Comparison of ENCODE assay signal across 1 cellular context in genomic region chr14:75176142-75176820, GRCh38.
TF ChIP-seq lines count a peak whose summit lies in the region.

Gene TMED10 (minus strand): TSS chr14:75176612. CDS start chr14:75176579, 33 bp downstream.

TF ChIP-seq in HepG2, 621 proteins besides CTCF, POLR2A, EP300 and RAD21 (continued from another document and continues in another):
- TF ChIP-seq PHF5A (CRISPR knock-in tag; IDR thresholded peaks at IDR 0.05; ENCODE audit: low read depth, unreplicated experiment) (peak; percentile 66), NR2F2 (IDR thresholded peaks at IDR 0.05; ENCODE audit: borderline replicate concordance, low read depth) (peak; percentile 77), NFKBIZ (CRISPR knock-in tag; IDR thresholded peaks at IDR 0.05) (peak; percentile 81; the same call in 1 of the 2 replicates), TBX3 (IDR thresholded peaks at IDR 0.05; ENCODE audit: borderline replicate concordance) (no peak), PPARG (CRISPR knock-in tag; conservative IDR thresholded peaks at IDR 0.05) (0 out of 2 replicates have a peak, but pooled peaks have one; percentile 19), MYC (CRISPR knock-in tag; IDR thresholded peaks at IDR 0.05; ENCODE audit: borderline replicate concordance) (peak; percentile 90), ZNF570 (CRISPR knock-in tag; IDR thresholded peaks at IDR 0.05; ENCODE audit: borderline replicate concordance) (no peak; the same call in 1 of the 2 replicates), BRCA1 (CRISPR knock-in tag; IDR thresholded peaks at IDR 0.05) (peak; percentile 93), ZNF883 (CRISPR knock-in tag; IDR thresholded peaks at IDR 0.05; ENCODE audit: not compliant biosample characterization) (peak; percentile 67), ZNF547 (CRISPR knock-in tag; IDR thresholded peaks at IDR 0.05) (peak; percentile 76; the same call in 1 of the 2 replicates), PHF21A (CRISPR knock-in tag; IDR thresholded peaks at IDR 0.05) (peak; percentile 90), NPAS2 (CRISPR knock-in tag; IDR thresholded peaks at IDR 0.05; ENCODE audit: borderline replicate concordance) (no peak), BCL6 (CRISPR knock-in tag; IDR thresholded peaks at IDR 0.05) (peak; percentile 25; the same call in 1 of the 2 replicates), PRDM10 (CRISPR knock-in tag; IDR thresholded peaks at IDR 0.05; ENCODE audit: low read depth) (peak; percentile 23; the same call in 1 of the 2 replicates), CBX5 (CRISPR knock-in tag; IDR thresholded peaks at IDR 0.05; ENCODE audit: borderline replicate concordance) (peak; percentile 51; the same call in 1 of the 2 replicates), SP5 (CRISPR knock-in tag; IDR thresholded peaks at IDR 0.05; ENCODE audit: borderline replicate concordance, low read depth) (peak; percentile 63; the same call in 1 of the 2 replicates), ZNF501 (CRISPR knock-in tag; IDR thresholded peaks at IDR 0.05) (peak; percentile 93), MAF1 (CRISPR knock-in tag; IDR thresholded peaks at IDR 0.05; ENCODE audit: borderline replicate concordance) (peak; percentile 90), SRSF4 (IDR thresholded peaks at IDR 0.05; ENCODE audit: low read depth, low read length, poor library complexity, severe bottlenecking) (no peak), TP53 (CRISPR knock-in tag; conservative IDR thresholded peaks at IDR 0.05) (0 out of 2 replicates have a peak, but pooled peaks have one; percentile 78), PBX3 (CRISPR knock-in tag; IDR thresholded peaks at IDR 0.05; ENCODE audit: borderline replicate concordance) (no peak), ZNF343 (CRISPR knock-in tag; IDR thresholded peaks at IDR 0.05) (no peak)
- TF ChIP-seq, protein P1, sequence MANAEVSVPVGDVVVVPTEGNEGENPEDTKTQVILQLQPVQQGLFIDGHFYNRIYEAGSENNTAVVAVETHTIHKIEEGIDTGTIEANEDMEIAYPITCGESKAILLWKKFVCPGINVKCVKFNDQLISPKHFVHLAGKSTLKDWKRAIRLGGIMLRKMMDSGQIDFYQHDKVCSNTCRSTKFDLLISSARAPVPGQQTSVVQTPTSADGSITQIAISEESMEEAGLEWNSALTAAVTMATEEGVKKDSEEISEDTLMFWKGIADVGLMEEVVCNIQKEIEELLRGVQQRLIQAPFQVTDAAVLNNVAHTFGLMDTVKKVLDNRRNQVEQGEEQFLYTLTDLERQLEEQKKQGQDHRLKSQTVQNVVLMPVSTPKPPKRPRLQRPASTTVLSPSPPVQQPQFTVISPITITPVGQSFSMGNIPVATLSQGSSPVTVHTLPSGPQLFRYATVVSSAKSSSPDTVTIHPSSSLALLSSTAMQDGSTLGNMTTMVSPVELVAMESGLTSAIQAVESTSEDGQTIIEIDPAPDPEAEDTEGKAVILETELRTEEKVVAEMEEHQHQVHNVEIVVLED (CRISPR knock-in tag; IDR thresholded peaks at IDR 0.05; ENCODE audit: borderline replicate concordance) = peak; percentile 77; the same call in 1 of the 2 replicates
- TF ChIP-seq, protein P2, sequence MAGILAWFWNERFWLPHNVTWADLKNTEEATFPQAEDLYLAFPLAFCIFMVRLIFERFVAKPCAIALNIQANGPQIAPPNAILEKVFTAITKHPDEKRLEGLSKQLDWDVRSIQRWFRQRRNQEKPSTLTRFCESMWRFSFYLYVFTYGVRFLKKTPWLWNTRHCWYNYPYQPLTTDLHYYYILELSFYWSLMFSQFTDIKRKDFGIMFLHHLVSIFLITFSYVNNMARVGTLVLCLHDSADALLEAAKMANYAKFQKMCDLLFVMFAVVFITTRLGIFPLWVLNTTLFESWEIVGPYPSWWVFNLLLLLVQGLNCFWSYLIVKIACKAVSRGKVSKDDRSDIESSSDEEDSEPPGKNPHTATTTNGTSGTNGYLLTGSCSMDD (CRISPR knock-in tag; IDR thresholded peaks at IDR 0.05) = no peak
- TF ChIP-seq, protein P3, sequence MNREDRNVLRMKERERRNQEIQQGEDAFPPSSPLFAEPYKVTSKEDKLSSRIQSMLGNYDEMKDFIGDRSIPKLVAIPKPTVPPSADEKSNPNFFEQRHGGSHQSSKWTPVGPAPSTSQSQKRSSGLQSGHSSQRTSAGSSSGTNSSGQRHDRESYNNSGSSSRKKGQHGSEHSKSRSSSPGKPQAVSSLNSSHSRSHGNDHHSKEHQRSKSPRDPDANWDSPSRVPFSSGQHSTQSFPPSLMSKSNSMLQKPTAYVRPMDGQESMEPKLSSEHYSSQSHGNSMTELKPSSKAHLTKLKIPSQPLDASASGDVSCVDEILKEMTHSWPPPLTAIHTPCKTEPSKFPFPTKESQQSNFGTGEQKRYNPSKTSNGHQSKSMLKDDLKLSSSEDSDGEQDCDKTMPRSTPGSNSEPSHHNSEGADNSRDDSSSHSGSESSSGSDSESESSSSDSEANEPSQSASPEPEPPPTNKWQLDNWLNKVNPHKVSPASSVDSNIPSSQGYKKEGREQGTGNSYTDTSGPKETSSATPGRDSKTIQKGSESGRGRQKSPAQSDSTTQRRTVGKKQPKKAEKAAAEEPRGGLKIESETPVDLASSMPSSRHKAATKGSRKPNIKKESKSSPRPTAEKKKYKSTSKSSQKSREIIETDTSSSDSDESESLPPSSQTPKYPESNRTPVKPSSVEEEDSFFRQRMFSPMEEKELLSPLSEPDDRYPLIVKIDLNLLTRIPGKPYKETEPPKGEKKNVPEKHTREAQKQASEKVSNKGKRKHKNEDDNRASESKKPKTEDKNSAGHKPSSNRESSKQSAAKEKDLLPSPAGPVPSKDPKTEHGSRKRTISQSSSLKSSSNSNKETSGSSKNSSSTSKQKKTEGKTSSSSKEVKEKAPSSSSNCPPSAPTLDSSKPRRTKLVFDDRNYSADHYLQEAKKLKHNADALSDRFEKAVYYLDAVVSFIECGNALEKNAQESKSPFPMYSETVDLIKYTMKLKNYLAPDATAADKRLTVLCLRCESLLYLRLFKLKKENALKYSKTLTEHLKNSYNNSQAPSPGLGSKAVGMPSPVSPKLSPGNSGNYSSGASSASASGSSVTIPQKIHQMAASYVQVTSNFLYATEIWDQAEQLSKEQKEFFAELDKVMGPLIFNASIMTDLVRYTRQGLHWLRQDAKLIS (CRISPR knock-in tag; IDR thresholded peaks at IDR 0.05) = peak; percentile 52; the same call in 1 of the 2 replicates
- TF ChIP-seq, protein P4, sequence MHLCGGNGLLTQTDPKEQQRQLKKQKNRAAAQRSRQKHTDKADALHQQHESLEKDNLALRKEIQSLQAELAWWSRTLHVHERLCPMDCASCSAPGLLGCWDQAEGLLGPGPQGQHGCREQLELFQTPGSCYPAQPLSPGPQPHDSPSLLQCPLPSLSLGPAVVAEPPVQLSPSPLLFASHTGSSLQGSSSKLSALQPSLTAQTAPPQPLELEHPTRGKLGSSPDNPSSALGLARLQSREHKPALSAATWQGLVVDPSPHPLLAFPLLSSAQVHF (CRISPR knock-in tag; IDR thresholded peaks at IDR 0.05) = peak; percentile 28; the same call in 1 of the 2 replicates
- TF ChIP-seq, protein P5, sequence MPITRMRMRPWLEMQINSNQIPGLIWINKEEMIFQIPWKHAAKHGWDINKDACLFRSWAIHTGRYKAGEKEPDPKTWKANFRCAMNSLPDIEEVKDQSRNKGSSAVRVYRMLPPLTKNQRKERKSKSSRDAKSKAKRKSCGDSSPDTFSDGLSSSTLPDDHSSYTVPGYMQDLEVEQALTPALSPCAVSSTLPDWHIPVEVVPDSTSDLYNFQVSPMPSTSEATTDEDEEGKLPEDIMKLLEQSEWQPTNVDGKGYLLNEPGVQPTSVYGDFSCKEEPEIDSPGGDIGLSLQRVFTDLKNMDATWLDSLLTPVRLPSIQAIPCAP (CRISPR knock-in tag; IDR thresholded peaks at IDR 0.05; ENCODE audit: low read depth) = peak; percentile 27; the same call in 1 of the 2 replicates
- TF ChIP-seq, protein P6, sequence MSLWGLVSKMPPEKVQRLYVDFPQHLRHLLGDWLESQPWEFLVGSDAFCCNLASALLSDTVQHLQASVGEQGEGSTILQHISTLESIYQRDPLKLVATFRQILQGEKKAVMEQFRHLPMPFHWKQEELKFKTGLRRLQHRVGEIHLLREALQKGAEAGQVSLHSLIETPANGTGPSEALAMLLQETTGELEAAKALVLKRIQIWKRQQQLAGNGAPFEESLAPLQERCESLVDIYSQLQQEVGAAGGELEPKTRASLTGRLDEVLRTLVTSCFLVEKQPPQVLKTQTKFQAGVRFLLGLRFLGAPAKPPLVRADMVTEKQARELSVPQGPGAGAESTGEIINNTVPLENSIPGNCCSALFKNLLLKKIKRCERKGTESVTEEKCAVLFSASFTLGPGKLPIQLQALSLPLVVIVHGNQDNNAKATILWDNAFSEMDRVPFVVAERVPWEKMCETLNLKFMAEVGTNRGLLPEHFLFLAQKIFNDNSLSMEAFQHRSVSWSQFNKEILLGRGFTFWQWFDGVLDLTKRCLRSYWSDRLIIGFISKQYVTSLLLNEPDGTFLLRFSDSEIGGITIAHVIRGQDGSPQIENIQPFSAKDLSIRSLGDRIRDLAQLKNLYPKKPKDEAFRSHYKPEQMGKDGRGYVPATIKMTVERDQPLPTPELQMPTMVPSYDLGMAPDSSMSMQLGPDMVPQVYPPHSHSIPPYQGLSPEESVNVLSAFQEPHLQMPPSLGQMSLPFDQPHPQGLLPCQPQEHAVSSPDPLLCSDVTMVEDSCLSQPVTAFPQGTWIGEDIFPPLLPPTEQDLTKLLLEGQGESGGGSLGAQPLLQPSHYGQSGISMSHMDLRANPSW (CRISPR knock-in tag; IDR thresholded peaks at IDR 0.05; ENCODE audit: borderline replicate concordance) = peak; percentile 35; the same call in 1 of the 2 replicates
- TF ChIP-seq, protein P7, sequence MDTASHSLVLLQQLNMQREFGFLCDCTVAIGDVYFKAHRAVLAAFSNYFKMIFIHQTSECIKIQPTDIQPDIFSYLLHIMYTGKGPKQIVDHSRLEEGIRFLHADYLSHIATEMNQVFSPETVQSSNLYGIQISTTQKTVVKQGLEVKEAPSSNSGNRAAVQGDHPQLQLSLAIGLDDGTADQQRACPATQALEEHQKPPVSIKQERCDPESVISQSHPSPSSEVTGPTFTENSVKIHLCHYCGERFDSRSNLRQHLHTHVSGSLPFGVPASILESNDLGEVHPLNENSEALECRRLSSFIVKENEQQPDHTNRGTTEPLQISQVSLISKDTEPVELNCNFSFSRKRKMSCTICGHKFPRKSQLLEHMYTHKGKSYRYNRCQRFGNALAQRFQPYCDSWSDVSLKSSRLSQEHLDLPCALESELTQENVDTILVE (CRISPR knock-in tag; IDR thresholded peaks at IDR 0.05) = peak; percentile 84; the same call in 1 of the 2 replicates
- TF ChIP-seq, protein P8, sequence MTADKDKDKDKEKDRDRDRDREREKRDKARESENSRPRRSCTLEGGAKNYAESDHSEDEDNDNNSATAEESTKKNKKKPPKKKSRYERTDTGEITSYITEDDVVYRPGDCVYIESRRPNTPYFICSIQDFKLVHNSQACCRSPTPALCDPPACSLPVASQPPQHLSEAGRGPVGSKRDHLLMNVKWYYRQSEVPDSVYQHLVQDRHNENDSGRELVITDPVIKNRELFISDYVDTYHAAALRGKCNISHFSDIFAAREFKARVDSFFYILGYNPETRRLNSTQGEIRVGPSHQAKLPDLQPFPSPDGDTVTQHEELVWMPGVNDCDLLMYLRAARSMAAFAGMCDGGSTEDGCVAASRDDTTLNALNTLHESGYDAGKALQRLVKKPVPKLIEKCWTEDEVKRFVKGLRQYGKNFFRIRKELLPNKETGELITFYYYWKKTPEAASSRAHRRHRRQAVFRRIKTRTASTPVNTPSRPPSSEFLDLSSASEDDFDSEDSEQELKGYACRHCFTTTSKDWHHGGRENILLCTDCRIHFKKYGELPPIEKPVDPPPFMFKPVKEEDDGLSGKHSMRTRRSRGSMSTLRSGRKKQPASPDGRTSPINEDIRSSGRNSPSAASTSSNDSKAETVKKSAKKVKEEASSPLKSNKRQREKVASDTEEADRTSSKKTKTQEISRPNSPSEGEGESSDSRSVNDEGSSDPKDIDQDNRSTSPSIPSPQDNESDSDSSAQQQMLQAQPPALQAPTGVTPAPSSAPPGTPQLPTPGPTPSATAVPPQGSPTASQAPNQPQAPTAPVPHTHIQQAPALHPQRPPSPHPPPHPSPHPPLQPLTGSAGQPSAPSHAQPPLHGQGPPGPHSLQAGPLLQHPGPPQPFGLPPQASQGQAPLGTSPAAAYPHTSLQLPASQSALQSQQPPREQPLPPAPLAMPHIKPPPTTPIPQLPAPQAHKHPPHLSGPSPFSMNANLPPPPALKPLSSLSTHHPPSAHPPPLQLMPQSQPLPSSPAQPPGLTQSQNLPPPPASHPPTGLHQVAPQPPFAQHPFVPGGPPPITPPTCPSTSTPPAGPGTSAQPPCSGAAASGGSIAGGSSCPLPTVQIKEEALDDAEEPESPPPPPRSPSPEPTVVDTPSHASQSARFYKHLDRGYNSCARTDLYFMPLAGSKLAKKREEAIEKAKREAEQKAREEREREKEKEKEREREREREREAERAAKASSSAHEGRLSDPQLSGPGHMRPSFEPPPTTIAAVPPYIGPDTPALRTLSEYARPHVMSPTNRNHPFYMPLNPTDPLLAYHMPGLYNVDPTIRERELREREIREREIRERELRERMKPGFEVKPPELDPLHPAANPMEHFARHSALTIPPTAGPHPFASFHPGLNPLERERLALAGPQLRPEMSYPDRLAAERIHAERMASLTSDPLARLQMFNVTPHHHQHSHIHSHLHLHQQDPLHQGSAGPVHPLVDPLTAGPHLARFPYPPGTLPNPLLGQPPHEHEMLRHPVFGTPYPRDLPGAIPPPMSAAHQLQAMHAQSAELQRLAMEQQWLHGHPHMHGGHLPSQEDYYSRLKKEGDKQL (CRISPR knock-in tag; IDR thresholded peaks at IDR 0.05; ENCODE audit: low read depth) = no peak
